In genomic region chr9:13023498-13023897, GRCh38 we compare ENCODE assay signal across 23 cellular contexts.
A peak's percentile ranks its signal among the peaks of the same experiment; 100 is the strongest.
DNase-seq lines count a peak whose midpoint lies in the region; TF ChIP-seq lines count a peak whose summit lies in the region.
"Had no signal": no experiment of that assay in that cellular context is flagged by ENCODE, and none has a peak within 500 bp of the region (broad histone marks: within the 10 kb centered on the region; RNA-seq: fewer than 3 reads in every experiment).

No MANE protein-coding gene starts in this region.

- H3K9ac ChIP-seq in Karpas-422 (ENCODE audit: low read length) = no peak overlapping the region

- H3K79me2 ChIP-seq in Karpas-422 (ENCODE audit: low read length) = no peaks in the 10 kb centered on the region

- no peak overlapping the region for H2AFZ ChIP-seq in Karpas-422 (ENCODE audit: low read length)

- peak; percentile 6 for DNase-seq in EL
- DNase-seq in M059J (ENCODE audit: low read depth) = peak; percentile 54
- DNase-seq in astrocyte of the spinal cord (ENCODE audit: low read depth, low spot score) = peak; percentile 67
- peak; percentile 34 for DNase-seq in kidney tubule cell (ENCODE audit: low spot score)
- no peak for DNase-seq in COR-L47 (lab: John Stamatoyannopoulos, UW)
- DNase-seq in NCI-H82 treated with DMSO at 0.1 percent for 48 hours (lab: John Stamatoyannopoulos, UW; ENCODE audit: unreplicated experiment) = no peak
- DNase-seq in ovary = no peak
- DNase-seq in Karpas-422 = no peak
- DNase-seq: activated CD4-positive, alpha-beta memory T cell treated with anti-CD3 and anti-CD28 coated beads, Interleukin-2, amount 10 ng/mL, durations not matched to agents 7 days and 5 days; activated gamma-delta T cell; activated naive CD8-positive, alpha-beta T cell treated with anti-CD3 and anti-CD28 coated beads, Interleukin-2, amount 50 U/mL, for 24 hours; activated T-cell treated with anti-CD3 and anti-CD28 coated beads for 4 hours; foreskin melanocyte; kidney; MG63; NCI-H1436; NCI-H2171; NCI-H524 treated with DMSO at 0.1 percent for 48 hours; RPMI8226; stimulated activated CD4-positive, alpha-beta T cell treated with anti-CD3 and anti-CD28 coated beads, Interleukin-2, amount 100 ng/mL, for 48 hours; stimulated activated naive B cell treated with anti-CD40 and anti-IgM and Interleukin-4, amounts not matched to agents 10 μg/mL and 1 μg/mL and 100 μg/mL, for 72 hours; T1000 had no signal

- H3K4me1 ChIP-seq in ovary (ENCODE audit: insufficient read depth) (no peaks in the 10 kb centered on the region), Karpas-422 (ENCODE audit: low read length) (no peaks in the 10 kb centered on the region)

- H3K27me3 ChIP-seq in ovary (no peaks in the 10 kb centered on the region), Karpas-422 (ENCODE audit: low read length) (no peaks in the 10 kb centered on the region)

- no peak overlapping the region for H3K4me2 ChIP-seq in Karpas-422 (ENCODE audit: low read depth, low read length, poor library complexity, severe bottlenecking)
- H3K4me2 ChIP-seq: smooth muscle cell had no signal

- H3K9me2 ChIP-seq in Karpas-422 (replicated peaks; ENCODE audit: insufficient read depth, low read length) = no peaks in the 10 kb centered on the region

- H3K9me3 ChIP-seq in ovary = no peaks in the 10 kb centered on the region
- H3K9me3 ChIP-seq in Karpas-422 (ENCODE audit: low read length) = no peaks in the 10 kb centered on the region
- H3K9me3 ChIP-seq: MG63 had no signal

- WGBS in ovary, 3 donors = 97 to 100% (median 99%) methylated on average over 2 of the region's 2 CpGs

- no peaks in the 10 kb centered on the region for H4K20me1 ChIP-seq in Karpas-422 (ENCODE audit: insufficient read depth, low read depth, low read length)

- no peaks in the 10 kb centered on the region for H3K36me3 ChIP-seq in ovary
- H3K36me3 ChIP-seq in Karpas-422 (ENCODE audit: insufficient read depth, low read length) = no peaks in the 10 kb centered on the region
- H3K36me3 ChIP-seq: MG63 had no signal

- H3K4me3 ChIP-seq in astrocyte of the spinal cord (ENCODE audit: low read depth, low read length) = no peak overlapping the region
- no peak overlapping the region for H3K4me3 ChIP-seq in ovary
- no peak overlapping the region for H3K4me3 ChIP-seq in Karpas-422 (ENCODE audit: low read length)
- H3K4me3 ChIP-seq: MG63, smooth muscle cell had no signal

- TF ChIP-seq EP300 in ovary (IDR thresholded peaks at IDR 0.05) = no peak

- TF ChIP-seq POLR2A in ovary (IDR thresholded peaks at IDR 0.05) = no peak

- intact Hi-C loops in ovary (cut with DNase I) = no loop called here

- in situ Hi-C loops in astrocyte of the spinal cord (cut with HindIII; ENCODE audit: low sequenced_read_pairs) = no loop called here

- H3K27ac ChIP-seq in ovary (no peak overlapping the region), Karpas-422 (ENCODE audit: low read length) (no peak overlapping the region)

- TF ChIP-seq CTCF in astrocyte of the spinal cord (IDR thresholded peaks at IDR 0.05; ENCODE audit: low read depth, low read length) = no peak
- no peak for TF ChIP-seq CTCF in ovary (IDR thresholded peaks at IDR 0.05)

Comparison
In these comparisons a context has a peak if more than half of its experiments do, and no peak if none do; other contexts are left out.
1. DNase-seq: peak in EL (single experiment), M059J (single experiment), astrocyte of the spinal cord (single experiment) and kidney tubule cell (single experiment); none in COR-L47 (single experiment), NCI-H82 treated with DMSO at 0.1 percent for 48 hours (single experiment), ovary (0 of 5) and Karpas-422 (single experiment).